8 cellular contexts compared by ENCODE assay signal in genomic region chr12:108826115-108826806, GRCh38.
DNase-seq lines count a peak whose midpoint lies in the region.

No MANE protein-coding gene starts in this region.

- DNase-seq in NCI-H82 (lab: John Stamatoyannopoulos, UW) (peak; percentile 65), NCI-H82 treated with DMSO at 0.1 percent for 48 hours (lab: John Stamatoyannopoulos, UW; ENCODE audit: unreplicated experiment) (no peak), T1000 (lab: John Stamatoyannopoulos, UW) (peak; percentile 53), fibroblast of peridontal ligament (ENCODE audit: extremely low read depth) (peak; percentile 97), non-pigmented ciliary epithelial cell (ENCODE audit: low read depth) (peak; percentile 89), SHP77 treated with DMSO at 0.1 percent for 48 hours (lab: John Stamatoyannopoulos, UW) (no peak), NCI-H1417 treated with DMSO at 0.1 percent for 48 hours (lab: John Stamatoyannopoulos, UW) (no peak), NOMO-1 treated with DMSO at 0.1 percent for 48 hours (lab: John Stamatoyannopoulos, UW; ENCODE audit: unreplicated experiment) (no peak)

Comparison
In these comparisons a context has a peak if more than half of its experiments do, and no peak if none do; other contexts are left out.
1. DNase-seq: peak in NCI-H82 (single experiment), T1000 (single experiment), fibroblast of peridontal ligament (single experiment) and non-pigmented ciliary epithelial cell (single experiment); none in NCI-H82 treated with DMSO at 0.1 percent for 48 hours (single experiment), SHP77 treated with DMSO at 0.1 percent for 48 hours (single experiment), NCI-H1417 treated with DMSO at 0.1 percent for 48 hours (single experiment) and NOMO-1 treated with DMSO at 0.1 percent for 48 hours (single experiment).